In genomic region chr1:85555867-85556577, GRCh38 we compare ENCODE assay signal across 29 cellular contexts. TPM values are rescaled to one million over a fixed set of nuclear protein-coding genes. Genes with fewer than 3 reads are reported as not detected.
DNase-seq lines count a peak whose midpoint lies in the region; ATAC-seq, FAIRE-seq and TF ChIP-seq lines count a peak whose summit lies in the region.
"Had no signal": no experiment of that assay in that cellular context is flagged by ENCODE, and none has a peak within 500 bp of the region (broad histone marks: within the 10 kb centered on the region; RNA-seq: fewer than 3 reads in every experiment).

No MANE protein-coding gene starts in this region.

- peaks cover 0 to 6% (median 0%) of the 10 kb centered on the region in 4 donors for H3K9me3 ChIP-seq in esophagus muscularis mucosa
- H3K9me3 ChIP-seq: body of pancreas, colonic mucosa, uterus had no signal

- TF ChIP-seq CTCF in esophagus muscularis mucosa (IDR thresholded peaks at IDR 0.05) = no peak

- peak overlapping the region; percentile 65 to 73 (median 70) for H3K27ac ChIP-seq in esophagus muscularis mucosa (replicated peaks in 1 of 4)
- H3K27ac ChIP-seq: body of pancreas, colonic mucosa had no signal

- WGBS in esophagus muscularis mucosa = 65% methylated on average over 13 of the region's 13 CpGs

- TF ChIP-seq EP300 in esophagus muscularis mucosa (IDR thresholded peaks at IDR 0.05) = no peak

- TF ChIP-seq POLR2A in H54 (IDR thresholded peaks at IDR 0.05; ENCODE audit: low read depth, low read length) (no peak), esophagus muscularis mucosa (IDR thresholded peaks at IDR 0.05; ENCODE audit: low read depth) (no peak)

- H3K4me3 ChIP-seq in esophagus muscularis mucosa = no peak overlapping the region
- H3K4me3 ChIP-seq: body of pancreas, colonic mucosa, uterus had no signal

- peak; percentile 41 for FAIRE-seq in H54 (lab: Jason Lieb, UNC)
- FAIRE-seq: G401.6, HTR-8/SVneo had no signal

- no peaks in the 10 kb centered on the region for H3K36me3 ChIP-seq in esophagus muscularis mucosa
- H3K36me3 ChIP-seq: colonic mucosa, uterus had no signal

- intact Hi-C loops in esophagus muscularis mucosa (cut with DNase I) = no loop called here

- H3K4me1 ChIP-seq in esophagus muscularis mucosa = peaks cover 19 to 56% (median 53%) of the 10 kb centered on the region in 4 donors
- H3K4me1 ChIP-seq: body of pancreas, colonic mucosa had no signal

- ATAC-seq in activated naive CD4-positive, alpha-beta T cell treated with anti-CD3 and anti-CD28 coated beads, Interleukin-2, amount 50 U/mL, for 72 hours = no peak
- ATAC-seq: body of pancreas; stimulated activated naive B cell treated with anti-CD40 and anti-IgM and Interleukin-4, amounts not matched to agents 10 μg/mL and 1 μg/mL and 100 μg/mL, for 72 hours had no signal

- peaks cover 6 to 9% of the 10 kb centered on the region in 2 donors for H3K36me3 Mint-ChIP-seq in activated naive CD4-positive, alpha-beta T cell treated with anti-CD3 and anti-CD28 coated beads, Interleukin-2, amount 50 U/mL, for 72 hours
- H3K36me3 Mint-ChIP-seq: activated naive CD8-positive, alpha-beta T cell treated with anti-CD3 and anti-CD28 coated beads, Interleukin-2, amount 10 ng/mL, durations not matched to agents 7 days and 5 days had no signal

- no peak for DNase-seq in H54 (ENCODE audit: insufficient read length, low spot score)
- peak; percentile 88 for DNase-seq in RPMI7951 (ENCODE audit: low read depth)
- DNase-seq in esophagus muscularis mucosa (ENCODE audit: extremely low spot score) = no peak
- DNase-seq in myocyte (ENCODE audit: low read depth) = peak; percentile 74
- no peak for DNase-seq in activated naive CD4-positive, alpha-beta T cell treated with anti-CD3 and anti-CD28 coated beads, Interleukin-2, amount 50 U/mL, for 72 hours (ENCODE audit: low spot score in 2 of 2)
- DNase-seq in cerebellum (ENCODE audit: low spot score) = no peak
- DNase-seq in T1000 (lab: John Stamatoyannopoulos, UW) = no peak
- no peak for DNase-seq in iPS-NIHi7 (ENCODE audit: extremely low spot score)
- DNase-seq: activated B cell treated with CpG ODN at 0.5 μM for 24 hours; activated CD4-positive, alpha-beta T cell treated with anti-CD3 and anti-CD28 coated beads, Interleukin-2, amount 50 U/mL, for 48 hours; activated CD8-positive, alpha-beta memory T cell treated with anti-CD3 and anti-CD28 coated beads, Interleukin-2, amount 50 U/mL, for 48 hours; activated naive CD8-positive, alpha-beta T cell treated with anti-CD3 and anti-CD28 coated beads, Interleukin-2, amount 10 ng/mL, durations not matched to agents 7 days and 5 days; body of pancreas; colonic mucosa; DMS153; effector memory CD4-positive, alpha-beta T cell; KG1; naive B cell; NCI-H2171 treated with DMSO at 0.1 percent for 48 hours; NCI-H524 treated with DMSO at 0.1 percent for 48 hours; nucleus accumbens; stimulated activated CD4-positive, alpha-beta T cell treated with anti-CD3 and anti-CD28 coated beads, Interleukin-12 subunit alpha, Interleukin-12 subunit beta, amount 100 ng/mL, for 4 hours; stimulated activated CD4-positive, alpha-beta T cell treated with anti-CD3 and anti-CD28 coated beads, Interleukin-4, amount 100 ng/mL, for 24 hours; stimulated activated naive B cell treated with anti-CD40 and anti-IgM and Interleukin-4, amounts not matched to agents 10 μg/mL and 1 μg/mL and 100 μg/mL, for 72 hours; uterus had no signal

- H3K27me3 ChIP-seq in esophagus muscularis mucosa = no peaks in the 10 kb centered on the region
- H3K27me3 ChIP-seq: body of pancreas, colonic mucosa, uterus had no signal

- H3K9me3 Mint-ChIP-seq in activated naive CD4-positive, alpha-beta T cell treated with anti-CD3 and anti-CD28 coated beads, Interleukin-2, amount 50 U/mL, for 72 hours = peaks cover 10% of the 10 kb centered on the region in 2 donors

- no peak overlapping the region for H3K27ac Mint-ChIP-seq in activated naive CD4-positive, alpha-beta T cell treated with anti-CD3 and anti-CD28 coated beads, Interleukin-2, amount 50 U/mL, for 72 hours
- H3K27ac Mint-ChIP-seq: activated B cell treated with CpG ODN at 0.5 μM for 24 hours; activated naive CD8-positive, alpha-beta T cell treated with anti-CD3 and anti-CD28 coated beads, Interleukin-2, amount 10 ng/mL, durations not matched to agents 7 days and 5 days; B cell; memory B cell; naive B cell; stimulated activated naive B cell treated with anti-CD40 and anti-IgM and Interleukin-4, amounts not matched to agents 10 μg/mL and 1 μg/mL and 100 μg/mL, for 72 hours had no signal

RNA-seq across cellular contexts. Expression of gene CCN1, which starts 24.5 kb away (rescaled TPM):
- total RNA-seq in RPMI7951 (2014; rRNA removed; shearing (Covaris generic)) = 16.9 and 21.0 TPM in 2 replicates
- total RNA-seq in esophagus muscularis mucosa = 100 to 1,000 TPM in 1 of 4 donors, 10 to 100 TPM in 3; 65.4 to 157 (median 75.9) TPM
- 11.9 and 12.5 TPM in 2 replicates for total RNA-seq in myocyte
- 296 TPM for polyA plus RNA-seq in myocyte (2012)
- not detected for total RNA-seq in activated naive CD4-positive, alpha-beta T cell treated with anti-CD3 and anti-CD28 coated beads, Interleukin-2, amount 50 U/mL, for 72 hours
- total RNA-seq in cerebellum = 3.7 TPM
- total RNA-seq: activated B cell treated with CpG ODN at 0.5 μM for 24 hours; activated naive CD8-positive, alpha-beta T cell treated with anti-CD3 and anti-CD28 coated beads, Interleukin-2, amount 10 ng/mL, durations not matched to agents 7 days and 5 days; B cell had no signal

Comparison
In these comparisons a context has a peak if more than half of its experiments do, and no peak if none do; other contexts are left out.
1. DNase-seq: peak in RPMI7951 (single experiment) and myocyte (single experiment); none in H54 (single experiment), esophagus muscularis mucosa (single experiment), activated naive CD4-positive, alpha-beta T cell treated with anti-CD3 and anti-CD28 coated beads, Interleukin-2, amount 50 U/mL, for 72 hours (0 of 2), cerebellum (single experiment), T1000 (single experiment) and iPS-NIHi7 (single experiment).